In genomic region chr10:15227611-15228372, GRCh38 we compare ENCODE assay signal across 20 cellular contexts. TPM values are rescaled to one million over a fixed set of nuclear protein-coding genes. Genes with fewer than 3 reads are reported as not detected.
DNase-seq lines count a peak whose midpoint lies in the region; ATAC-seq and TF ChIP-seq lines count a peak whose summit lies in the region.
"Had no signal": no experiment of that assay in that cellular context is flagged by ENCODE, and none has a peak within 500 bp of the region (broad histone marks: within the 10 kb centered on the region; RNA-seq: fewer than 3 reads in every experiment).

No MANE protein-coding gene starts in this region.

- no peaks in the 10 kb centered on the region for H3K9me3 ChIP-seq in IMR-90 (ENCODE audit: control insufficient read depth, insufficient read depth, low read length)

- H3K4me3 ChIP-seq in IMR-90 (ENCODE audit: insufficient read depth, low read depth, low read length): no peak overlapping the region

- no TSS peak for BruUV-seq in IMR-90 (replicated peaks; lab: Mats Ljungman, UMichigan)

- dilution Hi-C loops in IMR-90 (cut with HindIII; ENCODE audit: low sequenced_read_pairs, unreplicated experiment): no loop called here

- no peak overlapping the region for H2BK20ac ChIP-seq in IMR-90 (ENCODE audit: low read depth, low read length)

- no peak overlapping the region for H2AFZ ChIP-seq in IMR-90 (replicated peaks; ENCODE audit: low read length, poor library complexity)

- no peak overlapping the region for H4K5ac ChIP-seq in IMR-90 (ENCODE audit: low read depth, low read length)

- H4K91ac ChIP-seq in IMR-90 (ENCODE audit: insufficient read depth, low read depth, low read length): no peak overlapping the region

- CTCF ChIA-PET in IMR-90 (lab: Yijun Ruan, JAX): interaction anchor here (0.6 kb wide), 1 partner anchor 16 kb away, joined by 3 read pairs; no protein-coding TSS in a partner anchor

- in situ Hi-C loops in IMR-90 (cut with MboI; ENCODE audit: low sequenced_read_pairs): no loop called here

- no peak overlapping the region for H4K8ac ChIP-seq in IMR-90 (ENCODE audit: low read depth in 2 of 2, low read length in 2 of 2)

- intact Hi-C loops in IMR-90 (cut with micrococcal nuclease): no loop called here

- peaks cover 6% of the 10 kb centered on the region; the same call in 1 of the 2 replicates for H3K9me1 ChIP-seq in IMR-90 (ENCODE audit: insufficient read depth, low read length)

- H3K27ac ChIP-seq in IMR-90 (ENCODE audit: insufficient read depth, low read length): no peak overlapping the region
- H3K27ac ChIP-seq: brain microvascular endothelial cell, C4-2B had no signal

- no peak for TF ChIP-seq RAD21 in IMR-90 (IDR thresholded peaks at IDR 0.05; ENCODE audit: low read length)

- no peak overlapping the region for H3K56ac ChIP-seq in IMR-90 (ENCODE audit: extremely low read depth, insufficient read depth, low read length)

- no peak overlapping the region for H3K9ac ChIP-seq in IMR-90 (ENCODE audit: low read depth, low read length)

- H3K14ac ChIP-seq in IMR-90 (replicated peaks; ENCODE audit: low read depth, low read length): 0 out of 2 replicates have a peak overlapping the region, but pooled peaks have one; percentile 48

- H3K27me3 ChIP-seq in IMR-90 (ENCODE audit: control insufficient read depth, insufficient read depth, low read length): no peaks in the 10 kb centered on the region
- H3K27me3 ChIP-seq: brain microvascular endothelial cell had no signal

- peak overlapping the region; percentile 42; the same call in 1 of the 3 replicates for H2BK15ac ChIP-seq in IMR-90 (ENCODE audit: low read depth, low read length)

- H2BK5ac ChIP-seq in IMR-90 (ENCODE audit: low read depth, low read length, poor library complexity, severe bottlenecking): no peak overlapping the region

- no peak overlapping the region for H3K4me2 ChIP-seq in IMR-90 (ENCODE audit: low read depth, low read length)

- peaks cover 4 to 15% of the 10 kb centered on the region in 2 experiments; a peak in 2 of 4 replicates for H3K79me1 ChIP-seq in IMR-90 (ENCODE audit: low read depth in 1 of 2, low read length in 2 of 2)

- H3K4me1 ChIP-seq in IMR-90 (ENCODE audit: control insufficient read depth, insufficient read depth, low read length): peaks cover 7% of the 10 kb centered on the region; the same call in 1 of the 2 replicates

- 0 out of 2 replicates have a peak overlapping the region, but pooled peaks have one; percentile 12 for H2BK120ac ChIP-seq in IMR-90 (ENCODE audit: low read depth, low read length)

- TF ChIP-seq CTCF in IMR-90 (conservative IDR thresholded peaks at IDR 0.05; ENCODE audit: low read depth, low read length): no peak

- H2AK5ac ChIP-seq in IMR-90 (ENCODE audit: low read depth, low read length): peak overlapping the region; percentile 40; the same call in 1 of the 2 replicates

- DNase-seq in AG08396 (ENCODE audit: low spot score) (peak; percentile 36), IMR-90 (peak; percentile 74), dermis blood vessel endothelial cell (peak; percentile 20), hepatic stellate cell (ENCODE audit: low spot score) (peak; percentile 26)
- no peak for DNase-seq in activated CD4-positive, alpha-beta T cell treated with anti-CD3 and anti-CD28 coated beads, Interleukin-2, amount 50 U/mL, for 1 hour
- no peak for DNase-seq in NK-92 treated with Interleukin-12 subunit alpha and Interleukin-12 subunit beta, amount 100 ng/mL, for 24 hours (lab: John Stamatoyannopoulos, UW)
- DNase-seq: activated CD4-positive, alpha-beta memory T cell treated with anti-CD3 and anti-CD28 coated beads for 36 hours; activated naive CD8-positive, alpha-beta T cell treated with anti-CD3 and anti-CD28 coated beads, Interleukin-2, amount 10 ng/mL, durations not matched to agents 7 days and 5 days; brain microvascular endothelial cell; Calu3; effector memory CD4-positive, alpha-beta T cell; head of caudate nucleus; left cardiac atrium; MM.1S; NCI-H1436; SIG-M5; trophoblast cell had no signal

- H3K18ac ChIP-seq in IMR-90 (ENCODE audit: low read depth, low read length): no peak overlapping the region

- no peak for TF ChIP-seq POLR2A in IMR-90 (IDR thresholded peaks at IDR 0.05; ENCODE audit: low read depth, low read length)

- H3K23ac ChIP-seq in IMR-90 (ENCODE audit: low read depth, low read length): 0 out of 2 replicates have a peak overlapping the region, but pooled peaks have one; percentile 36

- no CpG with 5 or more reads among the region's 5 CpGs for WGBS in IMR-90 (ENCODE audit: extremely low coverage in 2 of 2, insufficient read length in 1 of 2), 2 experiments

- H2AK9ac ChIP-seq in IMR-90 (replicated peaks; ENCODE audit: low read depth, low read length, poor library complexity): peak overlapping the region; percentile 87

- peak overlapping the region; percentile 46 for H3K4ac ChIP-seq in IMR-90 (ENCODE audit: low read depth, low read length)

- H4K20me1 ChIP-seq in IMR-90 (ENCODE audit: insufficient read depth, low read length): no peaks in the 10 kb centered on the region

- ATAC-seq in IMR-90 (ENCODE audit: low read depth): peak; percentile 57
- ATAC-seq in HG03439 (IDR thresholded peaks at IDR 0.05; ENCODE audit: unreplicated experiment): no peak
- no peak for ATAC-seq in HG03159 (IDR thresholded peaks at IDR 0.05; ENCODE audit: unreplicated experiment)

- H3K36me3 ChIP-seq in IMR-90 (ENCODE audit: control insufficient read depth, insufficient read depth, low read length): no peaks in the 10 kb centered on the region
- H3K36me3 ChIP-seq: brain microvascular endothelial cell had no signal

- POLR2A ChIA-PET in IMR-90 (lab: Charles Lee; ENCODE audit: unreplicated experiment): no interaction called here

TF ChIP-seq in IMR-90, 13 proteins besides CTCF, POLR2A, EP300 and RAD21:
- TF ChIP-seq USF2 (IDR thresholded peaks at IDR 0.05; ENCODE audit: low read depth, low read length) (no peak), FOS (IDR thresholded peaks at IDR 0.05; ENCODE audit: low read depth, low read length) (0 out of 2 replicates have a peak, but pooled peaks have one; percentile 16), CEBPB (IDR thresholded peaks at IDR 0.05; ENCODE audit: low read depth, low read length) (peak; percentile 18; the same call in 1 of the 2 replicates), BHLHE40 (IDR thresholded peaks at IDR 0.05; ENCODE audit: low read depth, low read length) (no peak)

RNA-seq across cellular contexts. Expression of gene NMT2, which starts 59.3 kb away (rescaled TPM):
- total RNA-seq in IMR-90 (2012; rRNA removed): 41.0 and 51.9 TPM in 2 replicates
- 15.5 and 18.7 TPM in 2 replicates for polyA plus RNA-seq in IMR-90 (2012; rRNA removed)
- polyA plus RNA-seq in IMR-90 (2012; cell fraction: cytosol; rRNA removed): 5.5 and 9.5 TPM in 2 replicates
- 6.7 and 28.2 TPM in 2 replicates for polyA plus RNA-seq in IMR-90 (2012; cell fraction: nucleus; rRNA removed; ENCODE audit: low replicate concordance)
- total RNA-seq in dermis blood vessel endothelial cell: 40.6 and 70.3 TPM in 2 replicates

Comparison
In these comparisons a context has a peak if more than half of its experiments do, and no peak if none do; other contexts are left out.
1. DNase-seq: peak in AG08396 (single experiment), IMR-90 (single experiment), dermis blood vessel endothelial cell (single experiment) and hepatic stellate cell (single experiment); none in activated CD4-positive, alpha-beta T cell treated with anti-CD3 and anti-CD28 coated beads, Interleukin-2, amount 50 U/mL, for 1 hour (single experiment) and NK-92 treated with Interleukin-12 subunit alpha and Interleukin-12 subunit beta, amount 100 ng/mL, for 24 hours (single experiment).